Comparison of ENCODE assay signal across 1 cellular context in genomic region chr17:58364270-58364942, GRCh38.
TF ChIP-seq lines count a peak whose summit lies in the region.

No MANE protein-coding gene starts in this region.

TF ChIP-seq in HepG2, 621 proteins besides CTCF, POLR2A, EP300 and RAD21 (continued from another document and continues in another):
- peak; percentile 66; the same call in 1 of the 2 replicates for TF ChIP-seq ATF2 (CRISPR knock-in tag; IDR thresholded peaks at IDR 0.05)
- TF ChIP-seq ZNF101 (CRISPR knock-in tag; IDR thresholded peaks at IDR 0.05; ENCODE audit: borderline replicate concordance, low read depth), result no peak
- TF ChIP-seq SALL2 (CRISPR knock-in tag; IDR thresholded peaks at IDR 0.05), result no peak
- no peak; the same call in 1 of the 2 replicates for TF ChIP-seq YEATS2 (CRISPR knock-in tag; IDR thresholded peaks at IDR 0.05; ENCODE audit: borderline replicate concordance)
- peak; percentile 74; the same call in 1 of the 2 replicates for TF ChIP-seq ZNF552 (CRISPR knock-in tag; IDR thresholded peaks at IDR 0.05; ENCODE audit: borderline replicate concordance)
- TF ChIP-seq PRMT3 (CRISPR knock-in tag; IDR thresholded peaks at IDR 0.05; ENCODE audit: borderline replicate concordance, low read depth), result peak; percentile 17; the same call in 1 of the 2 replicates
- TF ChIP-seq SP140L (CRISPR knock-in tag; IDR thresholded peaks at IDR 0.05; ENCODE audit: borderline replicate concordance), result no peak
- peak; percentile 82 for TF ChIP-seq SOX5 (CRISPR knock-in tag; IDR thresholded peaks at IDR 0.05; ENCODE audit: borderline replicate concordance)
- no peak for TF ChIP-seq ZNF367 (CRISPR knock-in tag; IDR thresholded peaks at IDR 0.05; ENCODE audit: borderline replicate concordance)
- no peak for TF ChIP-seq THAP7 (CRISPR knock-in tag; IDR thresholded peaks at IDR 0.05)
- 0 out of 2 replicates have a peak, but pooled peaks have one; percentile 61 for TF ChIP-seq NR2C2 (CRISPR knock-in tag; IDR thresholded peaks at IDR 0.05; ENCODE audit: borderline replicate concordance)
- TF ChIP-seq TRAFD1 (CRISPR knock-in tag; IDR thresholded peaks at IDR 0.05; ENCODE audit: borderline replicate concordance), result no peak; the same call in 1 of the 2 replicates
- TF ChIP-seq ZNF333 (CRISPR knock-in tag; IDR thresholded peaks at IDR 0.05; ENCODE audit: borderline replicate concordance), result no peak
- no peak for TF ChIP-seq MAFG (CRISPR knock-in tag; IDR thresholded peaks at IDR 0.05)
- no peak; the same call in 1 of the 2 replicates for TF ChIP-seq NFKB2 (CRISPR knock-in tag; IDR thresholded peaks at IDR 0.05; ENCODE audit: borderline replicate concordance)
- TF ChIP-seq MIER3 (CRISPR knock-in tag; IDR thresholded peaks at IDR 0.05; ENCODE audit: borderline replicate concordance), result no peak
- TF ChIP-seq CREB1 (IDR thresholded peaks at IDR 0.05), result no peak
- no peak for TF ChIP-seq CREB1 (CRISPR knock-in tag; IDR thresholded peaks at IDR 0.05)
- TF ChIP-seq SRSF9 (IDR thresholded peaks at IDR 0.05; ENCODE audit: borderline replicate concordance, insufficient read depth, low read depth, low read length, poor library complexity, severe bottlenecking), result no peak
- no peak for TF ChIP-seq KAT2B (IDR thresholded peaks at IDR 0.05; ENCODE audit: borderline replicate concordance, low read depth, low read length)
- TF ChIP-seq ZNF589 (CRISPR knock-in tag; conservative IDR thresholded peaks at IDR 0.05), result no peak
- no peak for TF ChIP-seq SOX6 (IDR thresholded peaks at IDR 0.05)
- TF ChIP-seq SOX6 (CRISPR knock-in tag; IDR thresholded peaks at IDR 0.05), result peak; percentile 94
- no peak; the same call in 1 of the 2 replicates for TF ChIP-seq NFKBIZ (CRISPR knock-in tag; IDR thresholded peaks at IDR 0.05)
- TF ChIP-seq BRF2 (CRISPR knock-in tag; IDR thresholded peaks at IDR 0.05), result no peak; the same call in 1 of the 2 replicates
- no peak for TF ChIP-seq ZNF790 (CRISPR knock-in tag; IDR thresholded peaks at IDR 0.05; ENCODE audit: borderline replicate concordance)
- no peak; the same call in 1 of the 2 replicates for TF ChIP-seq STAG1 (CRISPR knock-in tag; IDR thresholded peaks at IDR 0.05)
- peak; percentile 79; the same call in 1 of the 2 replicates for TF ChIP-seq ZSCAN31 (CRISPR knock-in tag; IDR thresholded peaks at IDR 0.05; ENCODE audit: low read depth)
- peak; percentile 56; the same call in 1 of the 2 replicates for TF ChIP-seq ZNF614 (CRISPR knock-in tag; IDR thresholded peaks at IDR 0.05; ENCODE audit: borderline replicate concordance)
- no peak for TF ChIP-seq SYNCRIP (IDR thresholded peaks at IDR 0.05; ENCODE audit: insufficient read depth, low read depth, low read length)
- no peak for TF ChIP-seq ZNF484 (CRISPR knock-in tag; IDR thresholded peaks at IDR 0.05; ENCODE audit: borderline replicate concordance, low read depth)
- TF ChIP-seq ZNF746 (CRISPR knock-in tag; IDR thresholded peaks at IDR 0.05), result peak; percentile 86; the same call in 1 of the 2 replicates
- no peak for TF ChIP-seq PAF1 (CRISPR knock-in tag; IDR thresholded peaks at IDR 0.05)
- no peak for TF ChIP-seq SNAPC4 (CRISPR knock-in tag; IDR thresholded peaks at IDR 0.05)
- peak; percentile 78 for TF ChIP-seq GATAD2A (CRISPR knock-in tag; IDR thresholded peaks at IDR 0.05)
- TF ChIP-seq ZFP90 (CRISPR knock-in tag; IDR thresholded peaks at IDR 0.05; ENCODE audit: borderline replicate concordance), result no peak; the same call in 1 of the 2 replicates
- TF ChIP-seq NR2F6 (IDR thresholded peaks at IDR 0.05), result peak; percentile 65
- TF ChIP-seq NR2F6 (CRISPR knock-in tag; IDR thresholded peaks at IDR 0.05), result peak; percentile 70
- TF ChIP-seq PCBP1 (IDR thresholded peaks at IDR 0.05; ENCODE audit: borderline replicate concordance, low read depth, low read length), result no peak
- TF ChIP-seq ZNF136 (CRISPR knock-in tag; IDR thresholded peaks at IDR 0.05; ENCODE audit: low read depth), result no peak
- no peak for TF ChIP-seq RNF219 (CRISPR knock-in tag; IDR thresholded peaks at IDR 0.05)
- no peak for TF ChIP-seq HNRNPK (IDR thresholded peaks at IDR 0.05; ENCODE audit: low read depth, low read length, poor library complexity, severe bottlenecking)
- peak; percentile 85 for TF ChIP-seq BORCS8-MEF2B (CRISPR knock-in tag; IDR thresholded peaks at IDR 0.05)
- TF ChIP-seq ETS1 (CRISPR knock-in tag; IDR thresholded peaks at IDR 0.05), result no peak
- TF ChIP-seq ZNF329 (CRISPR knock-in tag; IDR thresholded peaks at IDR 0.05; ENCODE audit: low read depth), result no peak
- TF ChIP-seq ZNF263 (CRISPR knock-in tag; IDR thresholded peaks at IDR 0.05), result peak; percentile 83
- TF ChIP-seq ZNF550 (CRISPR knock-in tag; IDR thresholded peaks at IDR 0.05; ENCODE audit: borderline replicate concordance), result no peak
- TF ChIP-seq CBX5 (CRISPR knock-in tag; IDR thresholded peaks at IDR 0.05; ENCODE audit: borderline replicate concordance), result no peak; the same call in 1 of the 2 replicates
